ENCODE assay signal across 1 cellular context in the genomic region with DNA sequence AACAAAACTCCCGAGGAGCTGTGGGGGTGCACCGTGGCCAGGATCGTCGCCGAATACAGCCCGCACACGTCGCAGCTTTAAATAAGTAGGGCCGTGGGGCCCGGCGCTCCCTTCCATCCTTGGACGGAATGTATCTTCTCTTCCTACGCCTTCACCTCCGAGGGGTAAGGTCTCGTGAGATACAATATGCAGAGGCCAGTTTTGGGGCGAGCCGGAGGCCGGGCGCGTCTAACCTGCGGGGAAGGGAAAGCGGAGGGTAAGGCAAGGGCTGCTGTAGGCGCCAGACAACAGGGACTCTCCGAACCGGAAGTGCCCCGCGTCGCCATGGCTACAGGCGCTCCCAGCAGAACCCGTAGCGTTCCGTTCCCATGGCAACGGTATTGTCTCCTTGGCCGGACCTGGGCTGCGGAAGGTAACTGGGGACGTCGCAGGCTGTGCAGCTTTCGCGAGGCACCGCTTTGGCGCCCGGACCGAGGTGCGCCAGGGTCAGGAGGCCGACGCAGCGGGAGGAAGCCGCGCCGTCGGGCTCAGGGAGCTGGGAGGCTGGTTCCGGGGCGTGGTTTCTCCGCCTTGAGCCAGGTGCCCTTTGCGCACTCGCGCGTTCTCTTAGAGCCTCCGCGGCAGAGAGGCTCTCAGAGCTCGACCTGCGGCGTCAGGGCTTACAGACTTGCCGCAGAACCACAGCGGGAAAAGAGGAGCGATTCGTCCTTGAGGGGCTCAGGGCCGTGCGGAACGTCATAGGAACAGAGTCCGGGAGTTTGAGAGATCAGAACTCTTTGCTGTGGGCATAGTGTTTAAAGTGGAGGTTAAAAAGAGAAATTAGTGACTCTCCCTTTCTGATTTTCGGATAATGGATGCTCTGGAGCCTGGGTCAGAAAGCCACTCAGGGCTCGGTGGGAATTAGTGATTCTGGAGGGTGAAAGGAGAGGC.
TF ChIP-seq lines count a peak whose summit lies in the region.

A gene with protein sequence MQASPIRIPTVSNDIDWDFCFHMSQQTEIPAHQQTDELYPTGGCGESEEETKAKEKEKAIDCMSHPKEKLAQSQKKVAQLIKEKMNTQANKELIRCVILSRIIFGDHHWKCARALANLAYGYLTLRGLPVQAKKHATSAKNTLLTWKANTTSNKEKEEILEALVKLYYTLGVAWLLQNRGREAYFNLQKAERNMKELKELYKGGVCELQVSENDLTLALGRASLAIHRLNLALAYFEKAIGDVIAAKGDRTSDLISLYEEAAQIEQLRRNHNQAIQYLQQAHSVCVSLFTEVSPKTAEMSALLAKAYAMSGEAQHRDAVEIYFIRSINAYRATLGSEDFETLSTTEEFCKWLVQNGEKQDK (plus strand): TSS at position 380 of the 930 bp plus-strand sequence. CDS start 1,508 bp downstream, outside the sequence.

TF ChIP-seq in K562, 482 proteins besides CTCF, POLR2A, EP300 and RAD21 (continued from another document and continues in another):
- TF ChIP-seq, protein P1, sequence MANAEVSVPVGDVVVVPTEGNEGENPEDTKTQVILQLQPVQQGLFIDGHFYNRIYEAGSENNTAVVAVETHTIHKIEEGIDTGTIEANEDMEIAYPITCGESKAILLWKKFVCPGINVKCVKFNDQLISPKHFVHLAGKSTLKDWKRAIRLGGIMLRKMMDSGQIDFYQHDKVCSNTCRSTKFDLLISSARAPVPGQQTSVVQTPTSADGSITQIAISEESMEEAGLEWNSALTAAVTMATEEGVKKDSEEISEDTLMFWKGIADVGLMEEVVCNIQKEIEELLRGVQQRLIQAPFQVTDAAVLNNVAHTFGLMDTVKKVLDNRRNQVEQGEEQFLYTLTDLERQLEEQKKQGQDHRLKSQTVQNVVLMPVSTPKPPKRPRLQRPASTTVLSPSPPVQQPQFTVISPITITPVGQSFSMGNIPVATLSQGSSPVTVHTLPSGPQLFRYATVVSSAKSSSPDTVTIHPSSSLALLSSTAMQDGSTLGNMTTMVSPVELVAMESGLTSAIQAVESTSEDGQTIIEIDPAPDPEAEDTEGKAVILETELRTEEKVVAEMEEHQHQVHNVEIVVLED (CRISPR knock-in tag; IDR thresholded peaks at IDR 0.05) = 0 out of 2 replicates have a peak, but pooled peaks have one; percentile 11
- TF ChIP-seq, protein P2, sequence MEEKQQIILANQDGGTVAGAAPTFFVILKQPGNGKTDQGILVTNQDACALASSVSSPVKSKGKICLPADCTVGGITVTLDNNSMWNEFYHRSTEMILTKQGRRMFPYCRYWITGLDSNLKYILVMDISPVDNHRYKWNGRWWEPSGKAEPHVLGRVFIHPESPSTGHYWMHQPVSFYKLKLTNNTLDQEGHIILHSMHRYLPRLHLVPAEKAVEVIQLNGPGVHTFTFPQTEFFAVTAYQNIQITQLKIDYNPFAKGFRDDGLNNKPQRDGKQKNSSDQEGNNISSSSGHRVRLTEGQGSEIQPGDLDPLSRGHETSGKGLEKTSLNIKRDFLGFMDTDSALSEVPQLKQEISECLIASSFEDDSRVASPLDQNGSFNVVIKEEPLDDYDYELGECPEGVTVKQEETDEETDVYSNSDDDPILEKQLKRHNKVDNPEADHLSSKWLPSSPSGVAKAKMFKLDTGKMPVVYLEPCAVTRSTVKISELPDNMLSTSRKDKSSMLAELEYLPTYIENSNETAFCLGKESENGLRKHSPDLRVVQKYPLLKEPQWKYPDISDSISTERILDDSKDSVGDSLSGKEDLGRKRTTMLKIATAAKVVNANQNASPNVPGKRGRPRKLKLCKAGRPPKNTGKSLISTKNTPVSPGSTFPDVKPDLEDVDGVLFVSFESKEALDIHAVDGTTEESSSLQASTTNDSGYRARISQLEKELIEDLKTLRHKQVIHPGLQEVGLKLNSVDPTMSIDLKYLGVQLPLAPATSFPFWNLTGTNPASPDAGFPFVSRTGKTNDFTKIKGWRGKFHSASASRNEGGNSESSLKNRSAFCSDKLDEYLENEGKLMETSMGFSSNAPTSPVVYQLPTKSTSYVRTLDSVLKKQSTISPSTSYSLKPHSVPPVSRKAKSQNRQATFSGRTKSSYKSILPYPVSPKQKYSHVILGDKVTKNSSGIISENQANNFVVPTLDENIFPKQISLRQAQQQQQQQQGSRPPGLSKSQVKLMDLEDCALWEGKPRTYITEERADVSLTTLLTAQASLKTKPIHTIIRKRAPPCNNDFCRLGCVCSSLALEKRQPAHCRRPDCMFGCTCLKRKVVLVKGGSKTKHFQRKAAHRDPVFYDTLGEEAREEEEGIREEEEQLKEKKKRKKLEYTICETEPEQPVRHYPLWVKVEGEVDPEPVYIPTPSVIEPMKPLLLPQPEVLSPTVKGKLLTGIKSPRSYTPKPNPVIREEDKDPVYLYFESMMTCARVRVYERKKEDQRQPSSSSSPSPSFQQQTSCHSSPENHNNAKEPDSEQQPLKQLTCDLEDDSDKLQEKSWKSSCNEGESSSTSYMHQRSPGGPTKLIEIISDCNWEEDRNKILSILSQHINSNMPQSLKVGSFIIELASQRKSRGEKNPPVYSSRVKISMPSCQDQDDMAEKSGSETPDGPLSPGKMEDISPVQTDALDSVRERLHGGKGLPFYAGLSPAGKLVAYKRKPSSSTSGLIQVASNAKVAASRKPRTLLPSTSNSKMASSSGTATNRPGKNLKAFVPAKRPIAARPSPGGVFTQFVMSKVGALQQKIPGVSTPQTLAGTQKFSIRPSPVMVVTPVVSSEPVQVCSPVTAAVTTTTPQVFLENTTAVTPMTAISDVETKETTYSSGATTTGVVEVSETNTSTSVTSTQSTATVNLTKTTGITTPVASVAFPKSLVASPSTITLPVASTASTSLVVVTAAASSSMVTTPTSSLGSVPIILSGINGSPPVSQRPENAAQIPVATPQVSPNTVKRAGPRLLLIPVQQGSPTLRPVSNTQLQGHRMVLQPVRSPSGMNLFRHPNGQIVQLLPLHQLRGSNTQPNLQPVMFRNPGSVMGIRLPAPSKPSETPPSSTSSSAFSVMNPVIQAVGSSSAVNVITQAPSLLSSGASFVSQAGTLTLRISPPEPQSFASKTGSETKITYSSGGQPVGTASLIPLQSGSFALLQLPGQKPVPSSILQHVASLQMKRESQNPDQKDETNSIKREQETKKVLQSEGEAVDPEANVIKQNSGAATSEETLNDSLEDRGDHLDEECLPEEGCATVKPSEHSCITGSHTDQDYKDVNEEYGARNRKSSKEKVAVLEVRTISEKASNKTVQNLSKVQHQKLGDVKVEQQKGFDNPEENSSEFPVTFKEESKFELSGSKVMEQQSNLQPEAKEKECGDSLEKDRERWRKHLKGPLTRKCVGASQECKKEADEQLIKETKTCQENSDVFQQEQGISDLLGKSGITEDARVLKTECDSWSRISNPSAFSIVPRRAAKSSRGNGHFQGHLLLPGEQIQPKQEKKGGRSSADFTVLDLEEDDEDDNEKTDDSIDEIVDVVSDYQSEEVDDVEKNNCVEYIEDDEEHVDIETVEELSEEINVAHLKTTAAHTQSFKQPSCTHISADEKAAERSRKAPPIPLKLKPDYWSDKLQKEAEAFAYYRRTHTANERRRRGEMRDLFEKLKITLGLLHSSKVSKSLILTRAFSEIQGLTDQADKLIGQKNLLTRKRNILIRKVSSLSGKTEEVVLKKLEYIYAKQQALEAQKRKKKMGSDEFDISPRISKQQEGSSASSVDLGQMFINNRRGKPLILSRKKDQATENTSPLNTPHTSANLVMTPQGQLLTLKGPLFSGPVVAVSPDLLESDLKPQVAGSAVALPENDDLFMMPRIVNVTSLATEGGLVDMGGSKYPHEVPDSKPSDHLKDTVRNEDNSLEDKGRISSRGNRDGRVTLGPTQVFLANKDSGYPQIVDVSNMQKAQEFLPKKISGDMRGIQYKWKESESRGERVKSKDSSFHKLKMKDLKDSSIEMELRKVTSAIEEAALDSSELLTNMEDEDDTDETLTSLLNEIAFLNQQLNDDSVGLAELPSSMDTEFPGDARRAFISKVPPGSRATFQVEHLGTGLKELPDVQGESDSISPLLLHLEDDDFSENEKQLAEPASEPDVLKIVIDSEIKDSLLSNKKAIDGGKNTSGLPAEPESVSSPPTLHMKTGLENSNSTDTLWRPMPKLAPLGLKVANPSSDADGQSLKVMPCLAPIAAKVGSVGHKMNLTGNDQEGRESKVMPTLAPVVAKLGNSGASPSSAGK (IDR thresholded peaks at IDR 0.05) = peak; percentile 69; the same call in 1 of the 2 replicates
- TF ChIP-seq NEUROD1 (IDR thresholded peaks at IDR 0.05; ENCODE audit: borderline replicate concordance, low read depth, low read length, partially characterized antibody) (peak; percentile 87), TFAM (CRISPR knock-in tag; conservative IDR thresholded peaks at IDR 0.05) (no peak), TEAD4 (IDR thresholded peaks at IDR 0.05; ENCODE audit: low read length) (no peak), TEAD4 (CRISPR knock-in tag; IDR thresholded peaks at IDR 0.05; ENCODE audit: borderline replicate concordance) (no peak), PHF8 (IDR thresholded peaks at IDR 0.05; ENCODE audit: borderline replicate concordance, low read length) (peak; percentile 69), MYNN (IDR thresholded peaks at IDR 0.05) (peak; percentile 89; the same call in 1 of the 2 replicates), MYNN (CRISPR knock-in tag; IDR thresholded peaks at IDR 0.05) (no peak), MAZ (CRISPR knock-in tag; conservative IDR thresholded peaks at IDR 0.05 in 1 of 2, IDR thresholded peaks at IDR 0.05 in 1 of 2) (peak; percentile 41 to 49; a peak in 1 of 4 replicates), HNRNPK (IDR thresholded peaks at IDR 0.05; ENCODE audit: low read depth, low read length, poor library complexity, severe bottlenecking) (no peak), SRF (CRISPR knock-in tag; IDR thresholded peaks at IDR 0.05) (peak in 1 of 2 experiments; percentile 53; a peak in 1 of 4 replicates), RBM22 (IDR thresholded peaks at IDR 0.05; ENCODE audit: low read depth, low read length, poor library complexity, severe bottlenecking) (peak; percentile 100), RBFOX2 (IDR thresholded peaks at IDR 0.05; ENCODE audit: low read depth, low read length) (peak; percentile 87), PCBP1 (IDR thresholded peaks at IDR 0.05; ENCODE audit: low read depth, low read length, poor library complexity, severe bottlenecking) (peak; percentile 77), SUPT5H (IDR thresholded peaks at IDR 0.05) (peak; percentile 76), NR4A1 (CRISPR knock-in tag; IDR thresholded peaks at IDR 0.05) (0 out of 2 replicates have a peak, but pooled peaks have one; percentile 69), NR4A1 (tag; IDR thresholded peaks at IDR 0.05) (no peak), ZNF77 (CRISPR knock-in tag; IDR thresholded peaks at IDR 0.05) (no peak), ESRRB (CRISPR knock-in tag; IDR thresholded peaks at IDR 0.05; ENCODE audit: borderline replicate concordance) (no peak), HCFC1 (IDR thresholded peaks at IDR 0.05; ENCODE audit: low read depth, low read length) (peak; percentile 28; the same call in 1 of the 2 replicates)
- TF ChIP-seq, protein P3, sequence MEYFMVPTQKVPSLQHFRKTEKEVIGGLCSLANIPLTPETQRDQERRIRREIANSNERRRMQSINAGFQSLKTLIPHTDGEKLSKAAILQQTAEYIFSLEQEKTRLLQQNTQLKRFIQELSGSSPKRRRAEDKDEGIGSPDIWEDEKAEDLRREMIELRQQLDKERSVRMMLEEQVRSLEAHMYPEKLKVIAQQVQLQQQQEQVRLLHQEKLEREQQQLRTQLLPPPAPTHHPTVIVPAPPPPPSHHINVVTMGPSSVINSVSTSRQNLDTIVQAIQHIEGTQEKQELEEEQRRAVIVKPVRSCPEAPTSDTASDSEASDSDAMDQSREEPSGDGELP (CRISPR knock-in tag; IDR thresholded peaks at IDR 0.05; ENCODE audit: borderline replicate concordance) = peak; percentile 85
- TF ChIP-seq, protein P4, sequence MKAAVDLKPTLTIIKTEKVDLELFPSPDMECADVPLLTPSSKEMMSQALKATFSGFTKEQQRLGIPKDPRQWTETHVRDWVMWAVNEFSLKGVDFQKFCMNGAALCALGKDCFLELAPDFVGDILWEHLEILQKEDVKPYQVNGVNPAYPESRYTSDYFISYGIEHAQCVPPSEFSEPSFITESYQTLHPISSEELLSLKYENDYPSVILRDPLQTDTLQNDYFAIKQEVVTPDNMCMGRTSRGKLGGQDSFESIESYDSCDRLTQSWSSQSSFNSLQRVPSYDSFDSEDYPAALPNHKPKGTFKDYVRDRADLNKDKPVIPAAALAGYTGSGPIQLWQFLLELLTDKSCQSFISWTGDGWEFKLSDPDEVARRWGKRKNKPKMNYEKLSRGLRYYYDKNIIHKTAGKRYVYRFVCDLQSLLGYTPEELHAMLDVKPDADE (conservative IDR thresholded peaks at IDR 0.05; ENCODE audit: control insufficient read depth, low read depth, low read length) = peak; percentile 73
- TF ChIP-seq, protein P5, sequence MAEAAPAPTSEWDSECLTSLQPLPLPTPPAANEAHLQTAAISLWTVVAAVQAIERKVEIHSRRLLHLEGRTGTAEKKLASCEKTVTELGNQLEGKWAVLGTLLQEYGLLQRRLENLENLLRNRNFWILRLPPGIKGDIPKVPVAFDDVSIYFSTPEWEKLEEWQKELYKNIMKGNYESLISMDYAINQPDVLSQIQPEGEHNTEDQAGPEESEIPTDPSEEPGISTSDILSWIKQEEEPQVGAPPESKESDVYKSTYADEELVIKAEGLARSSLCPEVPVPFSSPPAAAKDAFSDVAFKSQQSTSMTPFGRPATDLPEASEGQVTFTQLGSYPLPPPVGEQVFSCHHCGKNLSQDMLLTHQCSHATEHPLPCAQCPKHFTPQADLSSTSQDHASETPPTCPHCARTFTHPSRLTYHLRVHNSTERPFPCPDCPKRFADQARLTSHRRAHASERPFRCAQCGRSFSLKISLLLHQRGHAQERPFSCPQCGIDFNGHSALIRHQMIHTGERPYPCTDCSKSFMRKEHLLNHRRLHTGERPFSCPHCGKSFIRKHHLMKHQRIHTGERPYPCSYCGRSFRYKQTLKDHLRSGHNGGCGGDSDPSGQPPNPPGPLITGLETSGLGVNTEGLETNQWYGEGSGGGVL (CRISPR knock-in tag; IDR thresholded peaks at IDR 0.05) = no peak
- TF ChIP-seq, protein P6, sequence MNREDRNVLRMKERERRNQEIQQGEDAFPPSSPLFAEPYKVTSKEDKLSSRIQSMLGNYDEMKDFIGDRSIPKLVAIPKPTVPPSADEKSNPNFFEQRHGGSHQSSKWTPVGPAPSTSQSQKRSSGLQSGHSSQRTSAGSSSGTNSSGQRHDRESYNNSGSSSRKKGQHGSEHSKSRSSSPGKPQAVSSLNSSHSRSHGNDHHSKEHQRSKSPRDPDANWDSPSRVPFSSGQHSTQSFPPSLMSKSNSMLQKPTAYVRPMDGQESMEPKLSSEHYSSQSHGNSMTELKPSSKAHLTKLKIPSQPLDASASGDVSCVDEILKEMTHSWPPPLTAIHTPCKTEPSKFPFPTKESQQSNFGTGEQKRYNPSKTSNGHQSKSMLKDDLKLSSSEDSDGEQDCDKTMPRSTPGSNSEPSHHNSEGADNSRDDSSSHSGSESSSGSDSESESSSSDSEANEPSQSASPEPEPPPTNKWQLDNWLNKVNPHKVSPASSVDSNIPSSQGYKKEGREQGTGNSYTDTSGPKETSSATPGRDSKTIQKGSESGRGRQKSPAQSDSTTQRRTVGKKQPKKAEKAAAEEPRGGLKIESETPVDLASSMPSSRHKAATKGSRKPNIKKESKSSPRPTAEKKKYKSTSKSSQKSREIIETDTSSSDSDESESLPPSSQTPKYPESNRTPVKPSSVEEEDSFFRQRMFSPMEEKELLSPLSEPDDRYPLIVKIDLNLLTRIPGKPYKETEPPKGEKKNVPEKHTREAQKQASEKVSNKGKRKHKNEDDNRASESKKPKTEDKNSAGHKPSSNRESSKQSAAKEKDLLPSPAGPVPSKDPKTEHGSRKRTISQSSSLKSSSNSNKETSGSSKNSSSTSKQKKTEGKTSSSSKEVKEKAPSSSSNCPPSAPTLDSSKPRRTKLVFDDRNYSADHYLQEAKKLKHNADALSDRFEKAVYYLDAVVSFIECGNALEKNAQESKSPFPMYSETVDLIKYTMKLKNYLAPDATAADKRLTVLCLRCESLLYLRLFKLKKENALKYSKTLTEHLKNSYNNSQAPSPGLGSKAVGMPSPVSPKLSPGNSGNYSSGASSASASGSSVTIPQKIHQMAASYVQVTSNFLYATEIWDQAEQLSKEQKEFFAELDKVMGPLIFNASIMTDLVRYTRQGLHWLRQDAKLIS (CRISPR knock-in tag; IDR thresholded peaks at IDR 0.05) = 0 out of 2 replicates have a peak, but pooled peaks have one; percentile 73
